Comparison of ENCODE assay signal across 13 cellular contexts in genomic region chr22:44638966-44639739, GRCh38.
DNase-seq lines count a peak whose midpoint lies in the region; ATAC-seq, FAIRE-seq and TF ChIP-seq lines count a peak whose summit lies in the region.
"Had no signal": no experiment of that assay in that cellular context is flagged by ENCODE, and none has a peak within 500 bp of the region (broad histone marks: within the 10 kb centered on the region; RNA-seq: fewer than 3 reads in every experiment).

No MANE protein-coding gene starts in this region.

- FAIRE-seq in endothelial cell of umbilical vein (lab: Jason Lieb, UNC) = no peak
- FAIRE-seq: bronchial epithelial cell had no signal

- intact Hi-C loops in endothelial cell of umbilical vein (cut with micrococcal nuclease) = loop anchor here (2.0 kb wide), 1 partner anchor 46 kb away; no protein-coding TSS in a partner anchor

- no peaks in the 10 kb centered on the region for H4K20me1 ChIP-seq in endothelial cell of umbilical vein (replicated peaks; ENCODE audit: control insufficient read depth, extremely low read depth, insufficient read depth, low read length)

- no peak for TF ChIP-seq EP300 in suprapubic skin (IDR thresholded peaks at IDR 0.05)

- no peak overlapping the region for H3K4me3 ChIP-seq in endothelial cell of umbilical vein (replicated peaks in 1 of 3; ENCODE audit: insufficient read depth in 1 of 3, low read depth in 1 of 3, low read length in 3 of 3)
- H3K4me3 ChIP-seq in suprapubic skin = no peak overlapping the region
- H3K4me3 ChIP-seq: mucosa of descending colon had no signal

- DNase-seq in MV-4-11 (lab: John Stamatoyannopoulos, UW) (peak; percentile 26), endothelial cell of umbilical vein (ENCODE audit: low read depth, low spot score) (peak; percentile 36), left lobe of liver (ENCODE audit: low spot score) (no peak), suprapubic skin (ENCODE audit: low spot score in 2 of 2) (peak; percentile 81 to 89), CD1c-positive myeloid dendritic cell (ENCODE audit: extremely low spot score) (no peak), NCI-H1417 treated with DMSO at 0.1 percent for 48 hours (lab: John Stamatoyannopoulos, UW) (no peak)
- no peak for DNase-seq in activated effector memory CD4-positive, alpha-beta T cell treated with Interleukin-2 at 50 U/mL for 16 hours
- DNase-seq: activated CD8-positive, alpha-beta memory T cell treated with anti-CD3 and anti-CD28 coated beads, Interleukin-2, amount 10 ng/mL, durations not matched to agents 7 days and 5 days; DMS53; mucosa of descending colon; stimulated activated naive CD4-positive, alpha-beta T cell treated with Interleukin-2 at 50 U/mL for 16 hours had no signal

- H3K9ac ChIP-seq in endothelial cell of umbilical vein (replicated peaks; ENCODE audit: extremely low read depth, insufficient read depth, low read length) = no peak overlapping the region

- no peaks in the 10 kb centered on the region for H3K36me3 ChIP-seq in endothelial cell of umbilical vein (ENCODE audit: control insufficient read depth in 2 of 2, extremely low read depth in 1 of 2, insufficient read depth in 2 of 2, low read length in 2 of 2)
- H3K36me3 ChIP-seq in suprapubic skin = no peaks in the 10 kb centered on the region

- H3K4me2 ChIP-seq in endothelial cell of umbilical vein (ENCODE audit: insufficient read depth, low read length) = no peak overlapping the region

- no peaks in the 10 kb centered on the region for H3K79me2 ChIP-seq in endothelial cell of umbilical vein (ENCODE audit: control insufficient read depth, insufficient read depth, low read length)

- TF ChIP-seq CTCF in endothelial cell of umbilical vein (IDR thresholded peaks at IDR 0.05; ENCODE audit: extremely low read depth in 1 of 2, insufficient read depth in 1 of 2, low read depth in 1 of 2, low read length in 2 of 2) (no peak), suprapubic skin (IDR thresholded peaks at IDR 0.05) (no peak)

- H3K27me3 ChIP-seq in endothelial cell of umbilical vein (ENCODE audit: control insufficient read depth in 2 of 2, insufficient read depth in 2 of 2, low read length in 2 of 2) (no peaks in the 10 kb centered on the region), suprapubic skin (no peaks in the 10 kb centered on the region)

- ATAC-seq in left lobe of liver (peak; percentile 31), GM21526 (IDR thresholded peaks at IDR 0.05; ENCODE audit: low FRiP score, unreplicated experiment) (no peak)
- ATAC-seq: activated CD8-positive, alpha-beta memory T cell treated with anti-CD3 and anti-CD28 coated beads, Interleukin-2, amount 10 ng/mL, durations not matched to agents 7 days and 5 days; mucosa of descending colon had no signal

- POLR2A ChIA-PET in endothelial cell of umbilical vein (lab: Charles Lee) = no interaction called here

- dilution Hi-C loops in endothelial cell of umbilical vein (cut with MboI; ENCODE audit: extremely low pct_ligation_motif_present, low sequenced_read_pairs) = no loop called here

- TF ChIP-seq POLR2A in endothelial cell of umbilical vein (IDR thresholded peaks at IDR 0.05; ENCODE audit: low read depth, low read length) (no peak), suprapubic skin (IDR thresholded peaks at IDR 0.05) (no peak)

- H3K27ac ChIP-seq in endothelial cell of umbilical vein (ENCODE audit: insufficient read depth, low read depth, low read length) (no peak overlapping the region), suprapubic skin (peak overlapping the region; percentile 90)

- BruUV-seq in endothelial cell of umbilical vein (replicated peaks; lab: Mats Ljungman, UMichigan) = no TSS peak

- no peaks in the 10 kb centered on the region for H3K9me3 ChIP-seq in endothelial cell of umbilical vein (replicated peaks; ENCODE audit: control insufficient read depth, insufficient read depth, low read length)
- H3K9me3 ChIP-seq in suprapubic skin = no peaks in the 10 kb centered on the region
- H3K9me3 ChIP-seq: mucosa of descending colon had no signal

- H3K4me1 ChIP-seq in endothelial cell of umbilical vein (ENCODE audit: control insufficient read depth, extremely low read depth, insufficient read depth, low read length) = peaks cover 8% of the 10 kb centered on the region
- peaks cover 31% of the 10 kb centered on the region for H3K4me1 ChIP-seq in suprapubic skin

- H3K9me1 ChIP-seq in endothelial cell of umbilical vein (replicated peaks; ENCODE audit: control insufficient read depth, extremely low read depth, insufficient read depth, low read length) = no peaks in the 10 kb centered on the region

- H2AFZ ChIP-seq in endothelial cell of umbilical vein (ENCODE audit: low read depth, low read length) = peak overlapping the region; percentile 49

- 46% methylated on average over 27 of the region's 32 CpGs for WGBS in suprapubic skin

- CTCF ChIA-PET in endothelial cell of umbilical vein (lab: Charles Lee) = interaction anchor here (1.8 kb wide), 1 partner anchor 46 kb away, joined by 6 read pairs; no protein-coding TSS in a partner anchor

TF ChIP-seq in endothelial cell of umbilical vein, 7 proteins besides CTCF, POLR2A, EP300 and RAD21:
- TF ChIP-seq MAX (IDR thresholded peaks at IDR 0.05; ENCODE audit: insufficient read depth, insufficient read length) (no peak), EZH2 (IDR thresholded peaks at IDR 0.05; ENCODE audit: borderline replicate concordance, low read depth, low read length, severe bottlenecking) (no peak), GATA2 (IDR thresholded peaks at IDR 0.05; ENCODE audit: insufficient read depth, insufficient read length, low read depth, low read length) (no peak), POLR2AphosphoS5 (IDR thresholded peaks at IDR 0.05; ENCODE audit: insufficient read depth, low read depth, low read length) (no peak), MYC (IDR thresholded peaks at IDR 0.05; ENCODE audit: low read depth, low read length) (no peak), JUN (IDR thresholded peaks at IDR 0.05; ENCODE audit: borderline replicate concordance, insufficient read depth, insufficient read length, low read depth) (no peak), FOS (IDR thresholded peaks at IDR 0.05; ENCODE audit: borderline replicate concordance, insufficient read depth, low read length) (no peak)

Comparison
In these comparisons a context has a peak if more than half of its experiments do, and no peak if none do; other contexts are left out.
1. DNase-seq: peak in MV-4-11 (single experiment), endothelial cell of umbilical vein (single experiment) and suprapubic skin (2 of 2); none in left lobe of liver (single experiment), CD1c-positive myeloid dendritic cell (single experiment), activated effector memory CD4-positive, alpha-beta T cell treated with Interleukin-2 at 50 U/mL for 16 hours (single experiment) and NCI-H1417 treated with DMSO at 0.1 percent for 48 hours (single experiment).